In the genomic region with DNA sequence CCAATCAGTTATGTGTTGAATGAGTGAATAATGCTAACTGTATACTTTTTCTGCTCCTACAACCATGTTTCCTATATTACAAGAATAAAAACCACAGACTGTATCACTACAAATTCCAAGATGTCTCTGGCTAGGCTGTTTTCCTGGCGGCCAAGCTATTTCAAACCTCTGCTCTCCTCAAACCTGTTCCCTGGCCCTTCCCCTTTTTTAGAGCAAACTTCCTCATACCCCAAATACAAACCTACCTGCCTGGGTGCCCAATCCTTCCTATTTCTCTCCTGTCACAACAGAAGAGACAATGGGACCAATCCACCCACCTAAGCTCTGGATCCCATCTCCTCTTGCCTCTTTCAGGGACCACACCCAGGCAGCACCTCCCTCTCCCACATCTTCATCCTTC, we compare ENCODE assay signal across 21 cellular contexts. TPM values are rescaled to one million over a fixed set of nuclear protein-coding genes. Genes with fewer than 3 reads are reported as not detected.
DNase-seq lines count a peak whose midpoint lies in the region; ATAC-seq and TF ChIP-seq lines count a peak whose summit lies in the region.
"Had no signal": no experiment of that assay in that cellular context is flagged by ENCODE, and none has a peak within 500 bp of the region (broad histone marks: within the 10 kb centered on the region; RNA-seq: fewer than 3 reads in every experiment).

No MANE protein-coding gene starts in this region.

- no peak for DNase-seq in activated naive CD4-positive, alpha-beta T cell treated with anti-CD3 and anti-CD28 coated beads, Interleukin-2, amount 50 U/mL, for 16 hours
- DNase-seq in Caco-2, result no peak
- no peak for DNase-seq in stimulated activated effector memory CD8-positive, alpha-beta T cell treated with anti-CD3 and anti-CD28 coated beads, Interleukin-12 subunit alpha, Interleukin-12 subunit beta, amount 100 ng/mL, for 72 hours (ENCODE audit: low spot score in 2 of 2)
- DNase-seq in cortex of kidney (lab: John Stamatoyannopoulos, UW), result no peak
- no peak for DNase-seq in anterior cingulate cortex (lab: John Stamatoyannopoulos, UW)
- DNase-seq: amniotic stem cell; dermis blood vessel endothelial cell; GF-D8; NCI-H2107; NCI-H446 treated with DMSO at 0.1 percent for 48 hours; sigmoid colon; stimulated activated CD4-positive, alpha-beta T cell treated with anti-CD3 and anti-CD28 coated beads, Interleukin-15, amount 100 ng/mL, for 24 hours; stimulated activated CD8-positive, alpha-beta memory T cell treated with anti-CD3 and anti-CD28 coated beads, Interleukin-4, amount 100 ng/mL, for 48 hours; WERI-Rb-1 had no signal

- H3K27me3 Mint-ChIP-seq in activated naive CD4-positive, alpha-beta T cell treated with anti-CD3 and anti-CD28 coated beads, Interleukin-2, amount 50 U/mL, for 24 hours, result no peaks in the 10 kb centered on the region
- H3K27me3 Mint-ChIP-seq in Caco-2 (ENCODE audit: insufficient read depth, unreplicated experiment), result no peaks in the 10 kb centered on the region
- H3K27me3 Mint-ChIP-seq in dendritic cell treated with granulocyte-macrophage colony-stimulating factor and Interleukin-4, amounts not matched to agents 40 ng/mL and 50 ng/mL, for 4 days, result no peaks in the 10 kb centered on the region

- H3K9me3 ChIP-seq in Caco-2, result no peaks in the 10 kb centered on the region
- H3K9me3 ChIP-seq: HAP-1, Peyer's patch, sigmoid colon had no signal

- POLR2A ChIA-PET in Caco-2 (lab: Charles Lee), result no interaction called here

- TF ChIP-seq CTCF in Caco-2 (IDR thresholded peaks at IDR 0.05; ENCODE audit: insufficient read depth in 1 of 2, low read depth in 1 of 2, low read length in 1 of 2, severe bottlenecking in 1 of 2, unreplicated experiment in 1 of 2), result no peak

- peaks cover 39% of the 10 kb centered on the region for H3K36me3 Mint-ChIP-seq in activated naive CD4-positive, alpha-beta T cell treated with anti-CD3 and anti-CD28 coated beads, Interleukin-2, amount 50 U/mL, for 24 hours
- peaks cover 97% of the 10 kb centered on the region for H3K36me3 Mint-ChIP-seq in Caco-2 (ENCODE audit: insufficient read depth, unreplicated experiment)
- peaks cover 85% of the 10 kb centered on the region for H3K36me3 Mint-ChIP-seq in dendritic cell treated with granulocyte-macrophage colony-stimulating factor and Interleukin-4, amounts not matched to agents 40 ng/mL and 50 ng/mL, for 4 days (ENCODE audit: low read depth)
- peaks cover 100% of the 10 kb centered on the region for H3K36me3 Mint-ChIP-seq in stimulated activated effector memory CD8-positive, alpha-beta T cell treated with anti-CD3 and anti-CD28 coated beads, Interleukin-12 subunit alpha, Interleukin-12 subunit beta, amount 100 ng/mL, for 72 hours

- peaks cover 41% of the 10 kb centered on the region for H3K4me1 ChIP-seq in Caco-2
- H3K4me1 ChIP-seq: HAP-1, parathyroid adenoma, Peyer's patch, sigmoid colon had no signal

- BruUV-seq in Caco-2 (replicated peaks; lab: Mats Ljungman, UMichigan), result no TSS peak

- no peak overlapping the region for H3K4me3 Mint-ChIP-seq in activated naive CD4-positive, alpha-beta T cell treated with anti-CD3 and anti-CD28 coated beads, Interleukin-2, amount 50 U/mL, for 24 hours
- no peak overlapping the region for H3K4me3 Mint-ChIP-seq in Caco-2 (ENCODE audit: unreplicated experiment)
- H3K4me3 Mint-ChIP-seq in dendritic cell treated with granulocyte-macrophage colony-stimulating factor and Interleukin-4, amounts not matched to agents 40 ng/mL and 50 ng/mL, for 4 days, result no peak overlapping the region
- H3K4me3 Mint-ChIP-seq in stimulated activated effector memory CD8-positive, alpha-beta T cell treated with anti-CD3 and anti-CD28 coated beads, Interleukin-12 subunit alpha, Interleukin-12 subunit beta, amount 100 ng/mL, for 72 hours, result no peak overlapping the region
- H3K4me3 Mint-ChIP-seq: activated T-helper 1 cell treated with anti-CD3 and anti-CD28 coated beads, Interleukin-12 subunit alpha, Interleukin-12 subunit beta, Interleukin-2, Interleukin-4 antibody, amounts not matched to agents 30 ng/mL and 10 ng/mL and 1 ng/mL, durations not matched to agents 14 hours and 24 hours and 36 hours had no signal

- CTCF ChIA-PET in Caco-2 (lab: Charles Lee), result interaction anchor here (0.9 kb wide), 1 partner anchor 9 kb away, joined by 3 read pairs; no protein-coding TSS in a partner anchor

- ATAC-seq in stimulated activated effector memory CD8-positive, alpha-beta T cell treated with anti-CD3 and anti-CD28 coated beads, Interleukin-12 subunit alpha, Interleukin-12 subunit beta, amount 100 ng/mL, for 72 hours, result no peak
- ATAC-seq in GM21515 (IDR thresholded peaks at IDR 0.05; ENCODE audit: unreplicated experiment), result no peak

- no peaks in the 10 kb centered on the region for H3K9me3 Mint-ChIP-seq in activated naive CD4-positive, alpha-beta T cell treated with anti-CD3 and anti-CD28 coated beads, Interleukin-2, amount 50 U/mL, for 24 hours
- no peaks in the 10 kb centered on the region for H3K9me3 Mint-ChIP-seq in Caco-2 (ENCODE audit: unreplicated experiment)
- no peaks in the 10 kb centered on the region for H3K9me3 Mint-ChIP-seq in dendritic cell treated with granulocyte-macrophage colony-stimulating factor and Interleukin-4, amounts not matched to agents 40 ng/mL and 50 ng/mL, for 4 days
- no peaks in the 10 kb centered on the region for H3K9me3 Mint-ChIP-seq in stimulated activated effector memory CD8-positive, alpha-beta T cell treated with anti-CD3 and anti-CD28 coated beads, Interleukin-12 subunit alpha, Interleukin-12 subunit beta, amount 100 ng/mL, for 72 hours
- H3K9me3 Mint-ChIP-seq: activated T-helper 1 cell treated with anti-CD3 and anti-CD28 coated beads, Interleukin-12 subunit alpha, Interleukin-12 subunit beta, Interleukin-2, Interleukin-4 antibody, amounts not matched to agents 30 ng/mL and 10 ng/mL and 1 ng/mL, durations not matched to agents 14 hours and 24 hours and 36 hours had no signal

- intact Hi-C loops in Caco-2 (cut with micrococcal nuclease; ENCODE audit: unreplicated experiment), result no loop called here
- intact Hi-C loops in dendritic cell treated with granulocyte-macrophage colony-stimulating factor and Interleukin-4, amounts not matched to agents 40 ng/mL and 50 ng/mL, for 4 days (cut with micrococcal nuclease), result no loop called here

- H3K27ac Mint-ChIP-seq in activated naive CD4-positive, alpha-beta T cell treated with anti-CD3 and anti-CD28 coated beads, Interleukin-2, amount 50 U/mL, for 24 hours, result peak overlapping the region; percentile 84
- H3K27ac Mint-ChIP-seq in Caco-2 (ENCODE audit: unreplicated experiment), result peak overlapping the region; percentile 54
- peak overlapping the region; percentile 14 for H3K27ac Mint-ChIP-seq in dendritic cell treated with granulocyte-macrophage colony-stimulating factor and Interleukin-4, amounts not matched to agents 40 ng/mL and 50 ng/mL, for 4 days
- peak overlapping the region; percentile 46 for H3K27ac Mint-ChIP-seq in stimulated activated effector memory CD8-positive, alpha-beta T cell treated with anti-CD3 and anti-CD28 coated beads, Interleukin-12 subunit alpha, Interleukin-12 subunit beta, amount 100 ng/mL, for 72 hours
- H3K27ac Mint-ChIP-seq: activated T-helper 1 cell treated with anti-CD3 and anti-CD28 coated beads, Interleukin-12 subunit alpha, Interleukin-12 subunit beta, Interleukin-2, Interleukin-4 antibody, amounts not matched to agents 30 ng/mL and 10 ng/mL and 1 ng/mL, durations not matched to agents 14 hours and 24 hours and 36 hours had no signal

- peaks cover 30% of the 10 kb centered on the region for H3K36me3 ChIP-seq in Caco-2 (ENCODE audit: control insufficient read depth, insufficient read depth, low read length)

- no peaks in the 10 kb centered on the region for H3K27me3 ChIP-seq in Caco-2 (replicated peaks; ENCODE audit: control insufficient read depth, insufficient read depth, low read length)
- H3K27me3 ChIP-seq: Peyer's patch, sigmoid colon had no signal

- H3K4me3 ChIP-seq in Caco-2 (ENCODE audit: low read depth, low read length), result no peak overlapping the region
- H3K4me3 ChIP-seq: HAP-1, Peyer's patch, sigmoid colon had no signal

- peaks cover 40% of the 10 kb centered on the region for H3K4me1 Mint-ChIP-seq in activated naive CD4-positive, alpha-beta T cell treated with anti-CD3 and anti-CD28 coated beads, Interleukin-2, amount 50 U/mL, for 24 hours
- peaks cover 35% of the 10 kb centered on the region for H3K4me1 Mint-ChIP-seq in Caco-2 (ENCODE audit: low read depth, unreplicated experiment)
- peaks cover 46% of the 10 kb centered on the region for H3K4me1 Mint-ChIP-seq in dendritic cell treated with granulocyte-macrophage colony-stimulating factor and Interleukin-4, amounts not matched to agents 40 ng/mL and 50 ng/mL, for 4 days (ENCODE audit: low read depth)
- peaks cover 44% of the 10 kb centered on the region for H3K4me1 Mint-ChIP-seq in stimulated activated effector memory CD8-positive, alpha-beta T cell treated with anti-CD3 and anti-CD28 coated beads, Interleukin-12 subunit alpha, Interleukin-12 subunit beta, amount 100 ng/mL, for 72 hours

RNA-seq across cellular contexts. Expression of gene TOMM34, which starts 7.5 kb away (rescaled TPM):
- total RNA-seq in Caco-2 (2022), result 131 and 139 TPM in 2 replicates

RNA-seq across cellular contexts. Expression of gene STK4, which starts 13.6 kb away (rescaled TPM):
- 68.3 and 74.7 TPM in 2 replicates for total RNA-seq in Caco-2 (2022)

RNA-seq across cellular contexts. Expression of gene PABPC1L, which starts 42.9 kb away (rescaled TPM):
- total RNA-seq in Caco-2 (2022), result 242 and 255 TPM in 2 replicates

Comparison
In these comparisons a context has a peak if more than half of its experiments do, and no peak if none do; other contexts are left out.
1. H3K27ac Mint-ChIP-seq: peak in every context shown above with its lines; median percentile 84 in activated naive CD4-positive, alpha-beta T cell treated with anti-CD3 and anti-CD28 coated beads, Interleukin-2, amount 50 U/mL, for 24 hours; 54 in Caco-2; 46 in stimulated activated effector memory CD8-positive, alpha-beta T cell treated with anti-CD3 and anti-CD28 coated beads, Interleukin-12 subunit alpha, Interleukin-12 subunit beta, amount 100 ng/mL, for 72 hours; 14 in dendritic cell treated with granulocyte-macrophage colony-stimulating factor and Interleukin-4, amounts not matched to agents 40 ng/mL and 50 ng/mL, for 4 days.